ENCODE assay signal across 18 cellular contexts in genomic region chr12:93247313-93248057, GRCh38.
A peak's percentile ranks its signal among the peaks of the same experiment; 100 is the strongest.
DNase-seq lines count a peak whose midpoint lies in the region; ATAC-seq lines count a peak whose summit lies in the region.
"Had no signal": no experiment of that assay in that cellular context is flagged by ENCODE, and none has a peak within 500 bp of the region (broad histone marks: within the 10 kb centered on the region; RNA-seq: fewer than 3 reads in every experiment).

No MANE protein-coding gene starts in this region.

- no peaks in the 10 kb centered on the region for H3K9me3 Mint-ChIP-seq in stimulated activated naive CD8-positive, alpha-beta T cell treated with anti-CD3 and anti-CD28 coated beads, Interleukin-15, Interleukin-2, amounts not matched to agents 100 ng/mL and 50 ng/mL, for 24 hours
- H3K9me3 Mint-ChIP-seq: activated naive CD4-positive, alpha-beta T cell treated with anti-CD3 and anti-CD28 coated beads for 36 hours had no signal

- no peak for ATAC-seq in stimulated activated naive CD8-positive, alpha-beta T cell treated with anti-CD3 and anti-CD28 coated beads, Interleukin-15, Interleukin-2, amounts not matched to agents 100 U/mL and 50 U/mL, for 24 hours
- ATAC-seq in activated CD4-positive, CD25-positive, alpha-beta regulatory T cell treated with anti-CD3 and anti-CD28 coated beads, Interleukin-2, amount 50 U/mL, for 24 hours, result no peak

- peaks cover 57% of the 10 kb centered on the region for H3K4me1 Mint-ChIP-seq in stimulated activated naive CD8-positive, alpha-beta T cell treated with anti-CD3 and anti-CD28 coated beads, Interleukin-15, Interleukin-2, amounts not matched to agents 100 ng/mL and 50 ng/mL, for 24 hours (ENCODE audit: low read depth)

- no peaks in the 10 kb centered on the region for H3K27me3 Mint-ChIP-seq in stimulated activated naive CD8-positive, alpha-beta T cell treated with anti-CD3 and anti-CD28 coated beads, Interleukin-15, Interleukin-2, amounts not matched to agents 100 ng/mL and 50 ng/mL, for 24 hours
- H3K27me3 Mint-ChIP-seq: brain had no signal

- no peak overlapping the region for H3K4me3 Mint-ChIP-seq in stimulated activated naive CD8-positive, alpha-beta T cell treated with anti-CD3 and anti-CD28 coated beads, Interleukin-15, Interleukin-2, amounts not matched to agents 100 ng/mL and 50 ng/mL, for 24 hours
- H3K4me3 Mint-ChIP-seq: activated naive CD4-positive, alpha-beta T cell treated with anti-CD3 and anti-CD28 coated beads for 36 hours; brain had no signal

- H3K27ac Mint-ChIP-seq in stimulated activated naive CD8-positive, alpha-beta T cell treated with anti-CD3 and anti-CD28 coated beads, Interleukin-15, Interleukin-2, amounts not matched to agents 100 ng/mL and 50 ng/mL, for 24 hours, result peak overlapping the region; percentile 15
- H3K27ac Mint-ChIP-seq: activated naive CD4-positive, alpha-beta T cell treated with anti-CD3 and anti-CD28 coated beads for 36 hours had no signal

- no peak for DNase-seq in stimulated activated naive CD8-positive, alpha-beta T cell treated with anti-CD3 and anti-CD28 coated beads, Interleukin-15, Interleukin-2, amounts not matched to agents 100 U/mL and 50 U/mL, for 24 hours
- DNase-seq in astrocyte of the hippocampus (ENCODE audit: low read depth, low spot score) (peak; percentile 38), myocyte (ENCODE audit: low read depth) (peak; percentile 56), NOMO-1 treated with DMSO at 0.1 percent for 48 hours (lab: John Stamatoyannopoulos, UW; ENCODE audit: unreplicated experiment) (no peak), AG20443 (ENCODE audit: low spot score) (no peak), globus pallidus (ENCODE audit: low spot score) (no peak)
- DNase-seq: activated CD4-positive, alpha-beta T cell treated with anti-CD3 and anti-CD28 coated beads for 1 hour; activated CD8-positive, alpha-beta memory T cell treated with anti-CD3 and anti-CD28 coated beads, Interleukin-2, amount 50 U/mL, for 4 hours; activated naive CD4-positive, alpha-beta T cell treated with anti-CD3 and anti-CD28 coated beads for 36 hours; esophagus squamous epithelium; NCI-H1417 treated with DMSO at 0.1 percent for 48 hours; SHP77 treated with DMSO at 0.1 percent for 48 hours; stimulated activated CD4-positive, alpha-beta T cell treated with anti-CD3 and anti-CD28 coated beads, Interleukin-12 subunit alpha, Interleukin-12 subunit beta, amount 100 ng/mL, for 4 hours; T-helper 9 cell; uterus had no signal

- no peaks in the 10 kb centered on the region for H3K36me3 Mint-ChIP-seq in stimulated activated naive CD8-positive, alpha-beta T cell treated with anti-CD3 and anti-CD28 coated beads, Interleukin-15, Interleukin-2, amounts not matched to agents 100 ng/mL and 50 ng/mL, for 24 hours (ENCODE audit: low read depth)
- H3K36me3 Mint-ChIP-seq: brain had no signal

Comparison
In these comparisons a context has a peak if more than half of its experiments do, and no peak if none do; other contexts are left out.
1. DNase-seq: peak in astrocyte of the hippocampus (single experiment) and myocyte (single experiment); none in stimulated activated naive CD8-positive, alpha-beta T cell treated with anti-CD3 and anti-CD28 coated beads, Interleukin-15, Interleukin-2, amounts not matched to agents 100 U/mL and 50 U/mL, for 24 hours (single experiment), NOMO-1 treated with DMSO at 0.1 percent for 48 hours (single experiment), AG20443 (single experiment) and globus pallidus (single experiment).